In genomic region chr7:47213276-47213675, GRCh38 we compare ENCODE assay signal across 9 cellular contexts.
"Had no signal": no experiment of that assay in that cellular context is flagged by ENCODE, and none has a peak within 500 bp of the region (broad histone marks: within the 10 kb centered on the region; RNA-seq: fewer than 3 reads in every experiment).

No MANE protein-coding gene starts in this region.

- H3K9me3 ChIP-seq: HAP-1 had no signal

- DNase-seq: GM23248, GOT3, H7, HFFc6 had no signal

- H3K9me3 Mint-ChIP-seq: HFFc6 had no signal

- H3K27ac Mint-ChIP-seq: HFFc6, IgD-negative memory B cell had no signal

- H3K4me1 ChIP-seq: HAP-1 had no signal

- H3K36me3 ChIP-seq: HAP-1 had no signal

- H3K4me3 Mint-ChIP-seq: HFFc6, IgD-negative memory B cell had no signal

- ATAC-seq: HCT116, HepG2 had no signal

- H3K27ac ChIP-seq: GM23248, HL-60 had no signal

- H3K4me3 ChIP-seq: GM23248, HAP-1 had no signal
